ENCODE assay signal across 1 cellular context in the genomic region with DNA sequence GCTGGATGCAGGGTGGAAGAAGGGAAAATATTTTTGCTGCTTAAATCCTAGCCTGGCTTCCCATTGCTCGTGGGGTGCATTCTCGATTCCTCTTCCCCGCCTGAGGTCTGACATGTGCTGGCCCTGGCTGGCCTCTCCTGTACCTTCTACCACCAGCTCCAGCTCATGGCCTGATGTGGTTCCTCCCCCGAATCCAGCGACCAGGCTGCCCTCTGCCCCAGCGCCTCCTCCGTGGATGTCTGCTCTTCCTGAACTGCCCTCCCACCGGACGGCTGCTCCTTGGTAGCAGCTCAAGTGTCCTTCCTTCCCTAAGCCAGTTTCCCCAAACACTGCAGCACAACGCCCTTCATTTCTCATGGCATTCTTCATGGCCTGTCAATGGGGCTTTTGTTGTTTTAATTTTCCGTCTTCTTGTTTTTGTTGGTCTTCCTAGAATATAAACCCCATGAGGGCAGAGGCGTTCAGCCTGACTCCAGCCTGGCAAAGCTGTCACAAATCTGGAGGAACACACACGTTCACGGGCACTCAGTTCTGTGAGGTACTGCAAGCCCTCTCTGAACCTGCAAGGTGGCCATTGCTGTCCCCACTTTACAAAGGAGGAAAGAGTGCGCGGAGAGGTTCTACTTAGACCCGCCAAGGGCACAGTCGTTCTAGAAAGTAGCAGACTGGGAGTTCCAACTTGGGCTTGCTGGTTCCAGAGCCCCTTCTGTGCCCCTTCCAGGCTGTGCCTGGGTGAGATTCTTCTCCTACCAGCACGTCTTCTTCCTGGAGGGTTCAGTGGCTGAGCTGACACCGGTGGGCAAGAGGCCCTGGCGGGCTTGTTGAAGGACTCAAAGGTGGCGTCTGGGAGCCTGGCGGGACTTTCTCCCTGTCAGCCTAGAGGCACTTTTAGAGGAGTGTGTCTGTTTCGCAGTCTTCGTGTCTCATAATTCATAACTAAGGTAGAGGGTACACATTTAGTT.
TF ChIP-seq lines count a peak whose summit lies in the region.

No MANE protein-coding gene starts in this region.

TF ChIP-seq in WTC11, 78 proteins besides CTCF, POLR2A, EP300 and RAD21 (continued from another document):
- TF ChIP-seq, protein P1, sequence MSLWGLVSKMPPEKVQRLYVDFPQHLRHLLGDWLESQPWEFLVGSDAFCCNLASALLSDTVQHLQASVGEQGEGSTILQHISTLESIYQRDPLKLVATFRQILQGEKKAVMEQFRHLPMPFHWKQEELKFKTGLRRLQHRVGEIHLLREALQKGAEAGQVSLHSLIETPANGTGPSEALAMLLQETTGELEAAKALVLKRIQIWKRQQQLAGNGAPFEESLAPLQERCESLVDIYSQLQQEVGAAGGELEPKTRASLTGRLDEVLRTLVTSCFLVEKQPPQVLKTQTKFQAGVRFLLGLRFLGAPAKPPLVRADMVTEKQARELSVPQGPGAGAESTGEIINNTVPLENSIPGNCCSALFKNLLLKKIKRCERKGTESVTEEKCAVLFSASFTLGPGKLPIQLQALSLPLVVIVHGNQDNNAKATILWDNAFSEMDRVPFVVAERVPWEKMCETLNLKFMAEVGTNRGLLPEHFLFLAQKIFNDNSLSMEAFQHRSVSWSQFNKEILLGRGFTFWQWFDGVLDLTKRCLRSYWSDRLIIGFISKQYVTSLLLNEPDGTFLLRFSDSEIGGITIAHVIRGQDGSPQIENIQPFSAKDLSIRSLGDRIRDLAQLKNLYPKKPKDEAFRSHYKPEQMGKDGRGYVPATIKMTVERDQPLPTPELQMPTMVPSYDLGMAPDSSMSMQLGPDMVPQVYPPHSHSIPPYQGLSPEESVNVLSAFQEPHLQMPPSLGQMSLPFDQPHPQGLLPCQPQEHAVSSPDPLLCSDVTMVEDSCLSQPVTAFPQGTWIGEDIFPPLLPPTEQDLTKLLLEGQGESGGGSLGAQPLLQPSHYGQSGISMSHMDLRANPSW (CRISPR knock-in tag; conservative IDR thresholded peaks at IDR 0.05; ENCODE audit: low read depth), result no peak
- TF ChIP-seq, protein P2, sequence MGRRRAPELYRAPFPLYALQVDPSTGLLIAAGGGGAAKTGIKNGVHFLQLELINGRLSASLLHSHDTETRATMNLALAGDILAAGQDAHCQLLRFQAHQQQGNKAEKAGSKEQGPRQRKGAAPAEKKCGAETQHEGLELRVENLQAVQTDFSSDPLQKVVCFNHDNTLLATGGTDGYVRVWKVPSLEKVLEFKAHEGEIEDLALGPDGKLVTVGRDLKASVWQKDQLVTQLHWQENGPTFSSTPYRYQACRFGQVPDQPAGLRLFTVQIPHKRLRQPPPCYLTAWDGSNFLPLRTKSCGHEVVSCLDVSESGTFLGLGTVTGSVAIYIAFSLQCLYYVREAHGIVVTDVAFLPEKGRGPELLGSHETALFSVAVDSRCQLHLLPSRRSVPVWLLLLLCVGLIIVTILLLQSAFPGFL (CRISPR knock-in tag; IDR thresholded peaks at IDR 0.05; ENCODE audit: borderline replicate concordance), result no peak
- TF ChIP-seq, protein P3, sequence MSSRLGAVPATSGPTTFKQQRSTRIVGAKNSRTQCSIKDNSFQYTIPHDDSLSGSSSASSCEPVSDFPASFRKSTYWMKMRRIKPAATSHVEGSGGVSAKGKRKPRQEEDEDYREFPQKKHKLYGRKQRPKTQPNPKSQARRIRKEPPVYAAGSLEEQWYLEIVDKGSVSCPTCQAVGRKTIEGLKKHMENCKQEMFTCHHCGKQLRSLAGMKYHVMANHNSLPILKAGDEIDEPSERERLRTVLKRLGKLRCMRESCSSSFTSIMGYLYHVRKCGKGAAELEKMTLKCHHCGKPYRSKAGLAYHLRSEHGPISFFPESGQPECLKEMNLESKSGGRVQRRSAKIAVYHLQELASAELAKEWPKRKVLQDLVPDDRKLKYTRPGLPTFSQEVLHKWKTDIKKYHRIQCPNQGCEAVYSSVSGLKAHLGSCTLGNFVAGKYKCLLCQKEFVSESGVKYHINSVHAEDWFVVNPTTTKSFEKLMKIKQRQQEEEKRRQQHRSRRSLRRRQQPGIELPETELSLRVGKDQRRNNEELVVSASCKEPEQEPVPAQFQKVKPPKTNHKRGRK (CRISPR knock-in tag; IDR thresholded peaks at IDR 0.05; ENCODE audit: borderline replicate concordance), result no peak
- TF ChIP-seq ZNF232 (CRISPR knock-in tag; IDR thresholded peaks at IDR 0.05) (no peak), FOXP1 (CRISPR knock-in tag; IDR thresholded peaks at IDR 0.05; ENCODE audit: borderline replicate concordance) (no peak), GRHL2 (CRISPR knock-in tag; IDR thresholded peaks at IDR 0.05; ENCODE audit: insufficient replicate concordance, severe bottlenecking) (no peak), TP53 (CRISPR knock-in tag; IDR thresholded peaks at IDR 0.05) (no peak), NR1H2 (CRISPR knock-in tag; IDR thresholded peaks at IDR 0.05) (no peak), CREM (CRISPR knock-in tag; IDR thresholded peaks at IDR 0.05) (no peak), MYBL2 (CRISPR knock-in tag; IDR thresholded peaks at IDR 0.05) (no peak), NFATC4 (CRISPR knock-in tag; IDR thresholded peaks at IDR 0.05) (no peak)
- TF ChIP-seq, protein P4, sequence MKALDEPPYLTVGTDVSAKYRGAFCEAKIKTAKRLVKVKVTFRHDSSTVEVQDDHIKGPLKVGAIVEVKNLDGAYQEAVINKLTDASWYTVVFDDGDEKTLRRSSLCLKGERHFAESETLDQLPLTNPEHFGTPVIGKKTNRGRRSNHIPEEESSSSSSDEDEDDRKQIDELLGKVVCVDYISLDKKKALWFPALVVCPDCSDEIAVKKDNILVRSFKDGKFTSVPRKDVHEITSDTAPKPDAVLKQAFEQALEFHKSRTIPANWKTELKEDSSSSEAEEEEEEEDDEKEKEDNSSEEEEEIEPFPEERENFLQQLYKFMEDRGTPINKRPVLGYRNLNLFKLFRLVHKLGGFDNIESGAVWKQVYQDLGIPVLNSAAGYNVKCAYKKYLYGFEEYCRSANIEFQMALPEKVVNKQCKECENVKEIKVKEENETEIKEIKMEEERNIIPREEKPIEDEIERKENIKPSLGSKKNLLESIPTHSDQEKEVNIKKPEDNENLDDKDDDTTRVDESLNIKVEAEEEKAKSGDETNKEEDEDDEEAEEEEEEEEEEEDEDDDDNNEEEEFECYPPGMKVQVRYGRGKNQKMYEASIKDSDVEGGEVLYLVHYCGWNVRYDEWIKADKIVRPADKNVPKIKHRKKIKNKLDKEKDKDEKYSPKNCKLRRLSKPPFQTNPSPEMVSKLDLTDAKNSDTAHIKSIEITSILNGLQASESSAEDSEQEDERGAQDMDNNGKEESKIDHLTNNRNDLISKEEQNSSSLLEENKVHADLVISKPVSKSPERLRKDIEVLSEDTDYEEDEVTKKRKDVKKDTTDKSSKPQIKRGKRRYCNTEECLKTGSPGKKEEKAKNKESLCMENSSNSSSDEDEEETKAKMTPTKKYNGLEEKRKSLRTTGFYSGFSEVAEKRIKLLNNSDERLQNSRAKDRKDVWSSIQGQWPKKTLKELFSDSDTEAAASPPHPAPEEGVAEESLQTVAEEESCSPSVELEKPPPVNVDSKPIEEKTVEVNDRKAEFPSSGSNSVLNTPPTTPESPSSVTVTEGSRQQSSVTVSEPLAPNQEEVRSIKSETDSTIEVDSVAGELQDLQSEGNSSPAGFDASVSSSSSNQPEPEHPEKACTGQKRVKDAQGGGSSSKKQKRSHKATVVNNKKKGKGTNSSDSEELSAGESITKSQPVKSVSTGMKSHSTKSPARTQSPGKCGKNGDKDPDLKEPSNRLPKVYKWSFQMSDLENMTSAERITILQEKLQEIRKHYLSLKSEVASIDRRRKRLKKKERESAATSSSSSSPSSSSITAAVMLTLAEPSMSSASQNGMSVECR (CRISPR knock-in tag; IDR thresholded peaks at IDR 0.05; ENCODE audit: borderline replicate concordance), result no peak
- TF ChIP-seq, protein P5, sequence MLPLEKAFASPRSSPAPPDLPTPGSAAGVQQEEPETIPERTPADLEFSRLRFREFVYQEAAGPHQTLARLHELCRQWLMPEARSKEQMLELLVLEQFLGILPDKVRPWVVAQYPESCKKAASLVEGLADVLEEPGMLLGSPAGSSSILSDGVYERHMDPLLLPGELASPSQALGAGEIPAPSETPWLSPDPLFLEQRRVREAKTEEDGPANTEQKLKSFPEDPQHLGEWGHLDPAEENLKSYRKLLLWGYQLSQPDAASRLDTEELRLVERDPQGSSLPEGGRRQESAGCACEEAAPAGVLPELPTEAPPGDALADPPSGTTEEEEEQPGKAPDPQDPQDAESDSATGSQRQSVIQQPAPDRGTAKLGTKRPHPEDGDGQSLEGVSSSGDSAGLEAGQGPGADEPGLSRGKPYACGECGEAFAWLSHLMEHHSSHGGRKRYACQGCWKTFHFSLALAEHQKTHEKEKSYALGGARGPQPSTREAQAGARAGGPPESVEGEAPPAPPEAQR (CRISPR knock-in tag; IDR thresholded peaks at IDR 0.05), result no peak
- TF ChIP-seq, protein P6, sequence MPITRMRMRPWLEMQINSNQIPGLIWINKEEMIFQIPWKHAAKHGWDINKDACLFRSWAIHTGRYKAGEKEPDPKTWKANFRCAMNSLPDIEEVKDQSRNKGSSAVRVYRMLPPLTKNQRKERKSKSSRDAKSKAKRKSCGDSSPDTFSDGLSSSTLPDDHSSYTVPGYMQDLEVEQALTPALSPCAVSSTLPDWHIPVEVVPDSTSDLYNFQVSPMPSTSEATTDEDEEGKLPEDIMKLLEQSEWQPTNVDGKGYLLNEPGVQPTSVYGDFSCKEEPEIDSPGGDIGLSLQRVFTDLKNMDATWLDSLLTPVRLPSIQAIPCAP (CRISPR knock-in tag; IDR thresholded peaks at IDR 0.05), result no peak
